13 cellular contexts compared by ENCODE assay signal in the genomic region with DNA sequence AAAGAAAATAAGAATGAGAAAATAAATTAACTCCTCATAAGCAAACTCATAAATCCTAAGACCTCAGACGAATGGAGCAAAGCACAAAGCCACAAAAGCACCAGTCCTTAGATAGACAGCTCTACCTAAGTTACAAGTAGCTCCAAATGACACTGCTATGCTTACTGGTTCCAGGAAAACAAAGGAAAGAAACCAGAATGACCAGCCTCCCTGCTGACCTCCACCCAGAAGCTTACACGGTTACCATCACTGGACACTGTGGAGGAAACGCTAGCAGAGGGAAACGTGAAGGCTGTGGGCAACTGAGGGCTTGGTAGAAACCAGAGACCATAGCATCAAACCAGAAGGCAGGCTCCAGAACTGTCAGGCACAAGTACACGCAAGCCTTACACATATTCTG.
"Had no signal": no experiment of that assay in that cellular context is flagged by ENCODE, and none has a peak within 500 bp of the region (broad histone marks: within the 10 kb centered on the region; RNA-seq: fewer than 3 reads in every experiment).

No MANE protein-coding gene starts in this region.

- H3K27ac ChIP-seq: heart right ventricle, left lung, ovary, thyroid gland, uterus had no signal

- H3K4me3 ChIP-seq: heart right ventricle, left lung, ovary, stomach, thyroid gland, uterus had no signal

- H3K4me3 Mint-ChIP-seq: activated CD8-positive, alpha-beta T cell treated with anti-CD3 and anti-CD28 coated beads, Interleukin-2, amount 10 ng/mL, durations not matched to agents 7 days and 5 days; memory B cell; nephron had no signal

- DNase-seq: activated CD8-positive, alpha-beta memory T cell treated with anti-CD3 and anti-CD28 coated beads, Interleukin-2, amount 50 U/mL, for 48 hours; activated CD8-positive, alpha-beta T cell treated with anti-CD3 and anti-CD28 coated beads, Interleukin-2, amount 10 ng/mL, durations not matched to agents 7 days and 5 days; aorta; heart right ventricle; left lung; ovary; stimulated activated CD4-positive, alpha-beta T cell treated with anti-CD3 and anti-CD28 coated beads, Interleukin-2, amount 100 ng/mL, for 48 hours; stomach; T-helper 9 cell; thyroid gland; uterus had no signal

- ATAC-seq: activated CD8-positive, alpha-beta T cell treated with anti-CD3 and anti-CD28 coated beads, Interleukin-2, amount 10 ng/mL, durations not matched to agents 7 days and 5 days; heart right ventricle; left lung had no signal

- H3K27ac Mint-ChIP-seq: activated CD8-positive, alpha-beta T cell treated with anti-CD3 and anti-CD28 coated beads, Interleukin-2, amount 10 ng/mL, durations not matched to agents 7 days and 5 days; memory B cell had no signal

- H3K9me3 Mint-ChIP-seq: memory B cell, nephron had no signal

- H3K27me3 Mint-ChIP-seq: memory B cell had no signal
